In genomic region chr12:130641571-130642184, GRCh38 we compare ENCODE assay signal across 22 cellular contexts.
"Had no signal": no experiment of that assay in that cellular context is flagged by ENCODE, and none has a peak within 500 bp of the region (broad histone marks: within the 10 kb centered on the region; RNA-seq: fewer than 3 reads in every experiment).

No MANE protein-coding gene starts in this region.

- DNase-seq: colonic mucosa; cortex of kidney; effector CD8-positive, alpha-beta T cell; effector memory CD8-positive, alpha-beta T cell; endodermal cell; erythroblast; esophagus squamous epithelium; foreskin fibroblast; foreskin melanocyte; gastrocnemius medialis; glutamatergic neuron; head of caudate nucleus; heart right ventricle; hippocampal formation; left colon; left ventricle myocardium inferior; lower lobe of right lung; mesenchymal stem cell; midbrain had no signal

- ATAC-seq: effector memory CD8-positive, alpha-beta T cell; esophagus mucosa; gastrocnemius medialis; heart right ventricle; left colon; left lobe of liver; lower lobe of right lung had no signal

- H3K4me1 Mint-ChIP-seq: endodermal cell had no signal

- H3K9me3 Mint-ChIP-seq: dendritic cell treated with granulocyte-macrophage colony-stimulating factor and Interleukin-4, amounts not matched to agents 40 ng/mL and 50 ng/mL, for 4 days had no signal

- H3K27ac Mint-ChIP-seq: dendritic cell treated with granulocyte-macrophage colony-stimulating factor and Interleukin-4, amounts not matched to agents 40 ng/mL and 50 ng/mL, for 4 days; effector memory CD8-positive, alpha-beta T cell; endodermal cell had no signal

- H3K27me3 Mint-ChIP-seq: dendritic cell treated with granulocyte-macrophage colony-stimulating factor and Interleukin-4, amounts not matched to agents 40 ng/mL and 50 ng/mL, for 4 days had no signal

- H3K4me3 Mint-ChIP-seq: dendritic cell treated with granulocyte-macrophage colony-stimulating factor and Interleukin-4, amounts not matched to agents 40 ng/mL and 50 ng/mL, for 4 days; effector memory CD8-positive, alpha-beta T cell; endodermal cell had no signal
